Comparison of ENCODE assay signal across 8 cellular contexts in the genomic region with DNA sequence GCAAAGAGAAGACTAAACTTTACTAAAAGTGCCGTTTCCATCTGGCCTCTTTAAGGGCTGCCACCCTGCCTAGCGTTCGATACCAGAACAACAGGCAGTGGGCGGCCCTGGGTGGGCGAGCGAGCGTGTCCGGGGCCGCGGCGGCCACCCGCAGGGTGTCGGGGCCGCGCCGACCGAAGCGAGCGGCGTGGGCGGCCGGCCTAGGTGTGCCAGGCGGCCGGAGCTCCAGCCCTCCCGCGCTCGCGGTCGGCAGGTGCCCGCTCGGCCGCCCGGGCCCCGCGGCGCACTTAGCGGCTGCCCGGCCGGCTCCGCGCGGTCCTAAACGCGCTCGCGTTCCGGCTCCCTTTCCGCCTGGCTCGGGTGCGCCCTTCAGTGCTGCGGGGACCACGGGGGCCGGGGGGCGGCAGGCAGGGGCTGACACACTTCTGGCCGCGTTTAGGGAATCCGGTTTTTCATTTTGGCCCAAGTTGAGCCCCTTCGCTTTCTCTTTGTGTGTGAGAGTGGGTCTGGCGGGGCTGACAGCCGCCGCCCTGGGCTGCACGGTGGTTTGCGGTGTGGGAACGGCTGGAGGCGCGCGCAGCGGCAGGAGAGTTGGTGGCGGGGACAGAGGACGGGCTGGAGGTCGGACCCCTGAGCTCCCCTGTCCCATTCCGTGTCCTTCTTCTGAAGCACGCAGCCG.
DNase-seq lines count a peak whose midpoint lies in the region; ATAC-seq and TF ChIP-seq lines count a peak whose summit lies in the region.

No MANE protein-coding gene starts in this region.

- TF ChIP-seq CTCF in GM10248 (IDR thresholded peaks at IDR 0.05; ENCODE audit: control extremely low read depth, extremely low read depth, low read depth, missing control alignments) (no peak), fibroblast of mammary gland (conservative IDR thresholded peaks at IDR 0.05; ENCODE audit: control insufficient read depth, insufficient read depth, low read depth, low read length) (no peak), nephron progenitor cell (IDR thresholded peaks at IDR 0.05) (no peak)

- H3K4me3 ChIP-seq in fibroblast of mammary gland (ENCODE audit: control insufficient read depth, low read depth, low read length), result peak overlapping the region; percentile 25

- peaks cover 59% of the 10 kb centered on the region for H3K4me1 Mint-ChIP-seq in nephron progenitor cell

- no peaks in the 10 kb centered on the region for H3K9me3 Mint-ChIP-seq in nephron progenitor cell

- peaks cover 18% of the 10 kb centered on the region for H3K27me3 Mint-ChIP-seq in nephron progenitor cell (ENCODE audit: low read depth, poor library complexity)

- H3K4me3 Mint-ChIP-seq in nephron progenitor cell, result peak overlapping the region; percentile 99

- POLR2A ChIA-PET in GM10248 (lab: Yijun Ruan, JAX), result no interaction called here

- CTCF ChIA-PET in GM10248 (lab: Yijun Ruan, JAX), result no interaction called here

- ATAC-seq in GM21786 (IDR thresholded peaks at IDR 0.05; ENCODE audit: unreplicated experiment), result peak; percentile 27

- peak overlapping the region; percentile 77 for H3K27ac Mint-ChIP-seq in nephron progenitor cell

- DNase-seq in GM10248 (ENCODE audit: extremely low spot score), result peak; percentile 71
- peak; percentile 34 for DNase-seq in NCI-H128 (lab: John Stamatoyannopoulos, UW; ENCODE audit: unreplicated experiment)
- peak; percentile 62 for DNase-seq in activated T-cell treated with anti-CD3 and anti-CD28 coated beads, Interleukin-2, amount 50 U/mL, for 1 hour
- no peak for DNase-seq in fibroblast of mammary gland (ENCODE audit: low read depth)
- DNase-seq in nephron progenitor cell, result peak; percentile 71
- DNase-seq in effector CD8-positive, alpha-beta T cell (lab: John Stamatoyannopoulos, UW), result no peak
- no peak for DNase-seq in epidermal melanocyte (ENCODE audit: insufficient read length, low spot score)

- H3K36me3 Mint-ChIP-seq in nephron progenitor cell (ENCODE audit: low read depth), result no peaks in the 10 kb centered on the region

Comparison
In these comparisons a context has a peak if more than half of its experiments do, and no peak if none do; other contexts are left out.
1. DNase-seq: peak in GM10248 (single experiment), NCI-H128 (single experiment), activated T-cell treated with anti-CD3 and anti-CD28 coated beads, Interleukin-2, amount 50 U/mL, for 1 hour (single experiment) and nephron progenitor cell (single experiment); none in fibroblast of mammary gland (single experiment), effector CD8-positive, alpha-beta T cell (single experiment) and epidermal melanocyte (single experiment).